16 cellular contexts compared by ENCODE assay signal in genomic region chr4:38268837-38269236, GRCh38.
"Had no signal": no experiment of that assay in that cellular context is flagged by ENCODE, and none has a peak within 500 bp of the region (broad histone marks: within the 10 kb centered on the region; RNA-seq: fewer than 3 reads in every experiment).

No MANE protein-coding gene starts in this region.

- DNase-seq: cortex of kidney; dorsolateral prefrontal cortex; effector CD8-positive, alpha-beta T cell; gastrocnemius medialis; heart right ventricle; hypothalamus; kidney glomerular epithelial cell; mesendoderm; naive thymus-derived CD4-positive, alpha-beta T cell; ovary; small intestine; stimulated activated CD4-positive, alpha-beta T cell treated with anti-CD3 and anti-CD28 coated beads, Interleukin-12 subunit alpha, Interleukin-12 subunit beta, amount 100 ng/mL, for 4 hours; stimulated activated naive CD4-positive, alpha-beta T cell; trophoblast cell had no signal

- H3K4me3 Mint-ChIP-seq: naive thymus-derived CD4-positive, alpha-beta T cell had no signal

- H3K36me3 Mint-ChIP-seq: naive thymus-derived CD4-positive, alpha-beta T cell had no signal

- ATAC-seq: esophagus mucosa; gastrocnemius medialis; heart right ventricle; naive thymus-derived CD4-positive, alpha-beta T cell had no signal

- FAIRE-seq: islet of Langerhans, small intestine had no signal
